In the genomic region with DNA sequence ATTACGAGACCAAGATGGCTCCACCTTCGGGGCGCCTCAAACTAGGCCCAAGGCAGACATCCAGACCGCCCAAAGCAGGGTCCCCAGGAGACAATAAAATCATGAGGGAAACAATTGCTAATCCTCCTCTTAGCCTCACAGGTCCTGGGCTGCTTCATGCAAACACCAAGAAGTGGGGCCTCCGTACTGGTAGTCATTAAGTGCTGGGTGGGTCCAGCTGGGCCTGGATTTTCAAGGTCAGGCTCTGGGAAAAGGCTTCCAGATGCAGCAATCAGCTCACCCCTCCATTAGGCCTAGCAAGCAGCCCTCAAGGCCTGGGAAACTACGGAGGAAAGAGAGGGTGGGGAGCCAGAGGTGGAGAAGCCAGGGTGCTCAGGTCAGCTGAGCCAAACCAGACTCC, we compare ENCODE assay signal across 15 cellular contexts. TPM values are rescaled to one million over a fixed set of nuclear protein-coding genes. Genes with fewer than 3 reads are reported as not detected.
DNase-seq lines count a peak whose midpoint lies in the region; ATAC-seq lines count a peak whose summit lies in the region.
"Had no signal": no experiment of that assay in that cellular context is flagged by ENCODE, and none has a peak within 500 bp of the region (broad histone marks: within the 10 kb centered on the region; RNA-seq: fewer than 3 reads in every experiment).

No MANE protein-coding gene starts in this region.

- no peak overlapping the region for H3K4me3 Mint-ChIP-seq in activated T-helper 17 cell treated with anti-CD3 and anti-CD28 coated beads, Interleukin-2, amount 50 U/mL, for 72 hours
- H3K4me3 Mint-ChIP-seq: T-helper 1 cell treated with Interleukin-12 subunit alpha and Interleukin-12 subunit beta and Interleukin-4 antibody, amounts not matched to agents 30 μg/mL and 1 μg/mL, for 36 hours had no signal

- ATAC-seq in activated T-helper 17 cell treated with anti-CD3 and anti-CD28 coated beads, Interleukin-2, amount 50 U/mL, for 72 hours (replicated peaks), result no peak
- ATAC-seq in GM21423 (IDR thresholded peaks at IDR 0.05; ENCODE audit: unreplicated experiment), result no peak
- ATAC-seq in GM18519 (IDR thresholded peaks at IDR 0.05; ENCODE audit: low FRiP score, unreplicated experiment), result no peak

- no peaks in the 10 kb centered on the region for H3K36me3 ChIP-seq in mucosa of stomach (ENCODE audit: control insufficient read depth, insufficient read depth, low read length)
- H3K36me3 ChIP-seq in stomach smooth muscle (ENCODE audit: control insufficient read depth in 2 of 2, insufficient read depth in 2 of 2, low read length in 2 of 2), result peaks cover 5 to 7% of the 10 kb centered on the region in 2 donors

- peak overlapping the region; percentile 89 for H3K27ac Mint-ChIP-seq in activated T-helper 17 cell treated with anti-CD3 and anti-CD28 coated beads, Interleukin-2, amount 50 U/mL, for 72 hours
- H3K27ac Mint-ChIP-seq: T-helper 1 cell treated with Interleukin-12 subunit alpha and Interleukin-12 subunit beta and Interleukin-4 antibody, amounts not matched to agents 30 μg/mL and 1 μg/mL, for 36 hours had no signal

- H3K9me3 ChIP-seq in mucosa of stomach (ENCODE audit: control insufficient read depth, low read length) (no peaks in the 10 kb centered on the region), stomach smooth muscle (ENCODE audit: control insufficient read depth in 2 of 2, low read length in 2 of 2) (no peaks in the 10 kb centered on the region)

- peaks cover 43% of the 10 kb centered on the region for H3K4me1 Mint-ChIP-seq in activated T-helper 17 cell treated with anti-CD3 and anti-CD28 coated beads, Interleukin-2, amount 50 U/mL, for 72 hours

- peak; percentile 69 for DNase-seq in DMS53 (lab: John Stamatoyannopoulos, UW)
- DNase-seq in DMS53 treated with DMSO at 0.1 percent for 48 hours (lab: John Stamatoyannopoulos, UW; ENCODE audit: unreplicated experiment), result no peak
- no peak for DNase-seq in activated T-cell treated with anti-CD3 and anti-CD28 coated beads for 4 hours
- DNase-seq: activated CD4-positive, alpha-beta T cell treated with anti-CD3 and anti-CD28 coated beads for 48 hours; COR-L47; NCI-H1092; NCI-H446 treated with DMSO at 0.1 percent for 48 hours; stimulated activated CD4-positive, alpha-beta T cell treated with anti-CD3 and anti-CD28 coated beads, Interleukin-2, amount 100 ng/mL, for 48 hours had no signal

- peak overlapping the region; percentile 99 for H3K27ac ChIP-seq in stomach smooth muscle (ENCODE audit: low read length)

- H3K4me1 ChIP-seq in mucosa of stomach (ENCODE audit: control insufficient read depth, insufficient read depth, low read length) (peaks cover 34% of the 10 kb centered on the region), stomach smooth muscle (ENCODE audit: control insufficient read depth, insufficient read depth, low read length) (peaks cover 71% of the 10 kb centered on the region)

- no peaks in the 10 kb centered on the region for H3K27me3 Mint-ChIP-seq in activated T-helper 17 cell treated with anti-CD3 and anti-CD28 coated beads, Interleukin-2, amount 50 U/mL, for 72 hours

- H3K4me3 ChIP-seq in mucosa of stomach (ENCODE audit: low read length) (no peak overlapping the region), stomach smooth muscle (ENCODE audit: low read length in 2 of 2) (peak overlapping the region; percentile 59 to 88)

- H3K9me3 Mint-ChIP-seq in activated T-helper 17 cell treated with anti-CD3 and anti-CD28 coated beads, Interleukin-2, amount 50 U/mL, for 72 hours, result no peaks in the 10 kb centered on the region
- H3K9me3 Mint-ChIP-seq: activated T-helper 2 cell treated with anti-CD3 and anti-CD28 coated beads, Interferon-gamma antibody, Interleukin-2, Interleukin-4, amounts not matched to agents 10 μg/mL and 5 μg/mL and 100 μg/mL, durations not matched to agents 14 hours and 24 hours and 36 hours; T-helper 1 cell treated with Interleukin-12 subunit alpha and Interleukin-12 subunit beta and Interleukin-4 antibody, amounts not matched to agents 30 μg/mL and 1 μg/mL, for 36 hours had no signal

- H3K36me3 Mint-ChIP-seq in activated T-helper 17 cell treated with anti-CD3 and anti-CD28 coated beads, Interleukin-2, amount 50 U/mL, for 72 hours (ENCODE audit: low read depth), result peaks cover 28% of the 10 kb centered on the region

- H3K9ac ChIP-seq in mucosa of stomach (ENCODE audit: low read length) (peak overlapping the region; percentile 84), stomach smooth muscle (ENCODE audit: low read length in 2 of 2) (peak overlapping the region; percentile 78 to 98)

- H3K27me3 ChIP-seq in mucosa of stomach (ENCODE audit: control insufficient read depth, insufficient read depth, low read length) (no peaks in the 10 kb centered on the region), stomach smooth muscle (ENCODE audit: control insufficient read depth in 1 of 2, insufficient read depth in 2 of 2, low read length in 2 of 2) (no peaks in the 10 kb centered on the region)

RNA-seq across cellular contexts. Expression of a gene that starts 0.6 kb away (rescaled TPM):
- under 1 TPM; 0.43 to 0.74 TPM for total RNA-seq in activated T-helper 17 cell treated with anti-CD3 and anti-CD28 coated beads, Interleukin-2, amount 50 U/mL, for 72 hours
